ENCODE assay signal across 8 cellular contexts in genomic region chr10:132452651-132453469, GRCh38. TPM values are rescaled to one million over a fixed set of nuclear protein-coding genes. Genes with fewer than 3 reads are reported as not detected.
DNase-seq lines count a peak whose midpoint lies in the region; ATAC-seq lines count a peak whose summit lies in the region.

No MANE protein-coding gene starts in this region.

- intact Hi-C loops in left colon (cut with DNase I, micrococcal nuclease) = loop anchor here in 1 of 2 donors (5.0 kb wide), 1 partner anchor 61 kb away; no protein-coding TSS in a partner anchor

- DNase-seq in NCI-H2107 (lab: John Stamatoyannopoulos, UW) = peak; percentile 33
- DNase-seq in NCI-H2107 treated with DMSO at 0.1 percent for 48 hours (lab: John Stamatoyannopoulos, UW; ENCODE audit: unreplicated experiment) = no peak
- DNase-seq in NCI-H1930 (lab: John Stamatoyannopoulos, UW) = peak; percentile 25 to 55
- DNase-seq in activated CD4-positive, CD25-positive, alpha-beta regulatory T cell (lab: John Stamatoyannopoulos, UW) = peak; percentile 77 to 92 (median 88)
- DNase-seq in caudate nucleus (lab: John Stamatoyannopoulos, UW) = peak in 32 of 61 donors; percentile 14 to 71 (median 43)
- DNase-seq in left colon = peak; percentile 94 to 97
- peak; percentile 89 to 91 for DNase-seq in stimulated activated CD4-positive, alpha-beta T cell treated with anti-CD3 and anti-CD28 coated beads, Interleukin-1b, Interleukin-23, amount 100 ng/mL, for 4 hours (ENCODE audit: low read depth in 2 of 2)

- ATAC-seq in HG02885 (IDR thresholded peaks at IDR 0.05; ENCODE audit: poor library complexity, unreplicated experiment) = peak; percentile 85
- peak; percentile 71 for ATAC-seq in left colon

- peak overlapping the region; percentile 71 for H3K27ac ChIP-seq in caudate nucleus (ENCODE audit: low read depth, low read length)

RNA-seq across cellular contexts. Expression of gene PWWP2B, which starts 55.9 kb away (rescaled TPM):
- total RNA-seq in left colon = 10 to 100 TPM; 51.9 to 55.3 TPM
